In genomic region chr15:42215854-42216829, GRCh38 we compare ENCODE assay signal across 1 cellular context.
TF ChIP-seq lines count a peak whose summit lies in the region.

No MANE protein-coding gene starts in this region.

TF ChIP-seq in HepG2, 621 proteins besides CTCF, POLR2A, EP300 and RAD21:
- TF ChIP-seq EEA1 (CRISPR knock-in tag; IDR thresholded peaks at IDR 0.05; ENCODE audit: borderline replicate concordance), result no peak
- peak; percentile 24; the same call in 1 of the 2 replicates for TF ChIP-seq STAG1 (CRISPR knock-in tag; IDR thresholded peaks at IDR 0.05)
- TF ChIP-seq PHF8 (CRISPR knock-in tag; IDR thresholded peaks at IDR 0.05), result no peak
